Comparison of ENCODE assay signal across 14 cellular contexts in genomic region chr17:50050431-50051032, GRCh38. TPM values are rescaled to one million over a fixed set of nuclear protein-coding genes. Genes with fewer than 3 reads are reported as not detected.
A peak's percentile ranks its signal among the peaks of the same experiment; 100 is the strongest.
DNase-seq lines count a peak whose midpoint lies in the region; ATAC-seq and TF ChIP-seq lines count a peak whose summit lies in the region.
"Had no signal": no experiment of that assay in that cellular context is flagged by ENCODE, and none has a peak within 500 bp of the region (broad histone marks: within the 10 kb centered on the region; RNA-seq: fewer than 3 reads in every experiment).

No MANE protein-coding gene starts in this region.

- TF ChIP-seq CTCF in natural killer cell (IDR thresholded peaks at IDR 0.05): no peak
- TF ChIP-seq CTCF in RWPE2 (IDR thresholded peaks at IDR 0.05; ENCODE audit: poor library complexity, severe bottlenecking): peak; percentile 27
- no peak for TF ChIP-seq CTCF in esophagus squamous epithelium (IDR thresholded peaks at IDR 0.05)

- H3K9me3 Mint-ChIP-seq in natural killer cell treated with Interleukin-12 subunit alpha and Interleukin-12 subunit beta and Interleukin-15 and Interleukin-18, amount 100 ng/mL, for 72 hours: no peaks in the 10 kb centered on the region
- H3K9me3 Mint-ChIP-seq in natural killer cell: no peaks in the 10 kb centered on the region
- H3K9me3 Mint-ChIP-seq: activated T-cell treated with anti-CD3 and anti-CD28 coated beads, Interleukin-2, amount 50 U/mL, for 4 hours had no signal

- 59 to 68% methylated on average over 7 to 12 of the region's 12 CpGs for WGBS in esophagus squamous epithelium, 2 donors

- H3K9me3 ChIP-seq in RWPE2 (ENCODE audit: severe bottlenecking) (no peaks in the 10 kb centered on the region), esophagus squamous epithelium (no peaks in the 10 kb centered on the region)
- H3K9me3 ChIP-seq: thoracic aorta had no signal

- intact Hi-C loops in natural killer cell (cut with micrococcal nuclease) (no loop called here), esophagus squamous epithelium (cut with DNase I) (no loop called here)

- H3K4me1 Mint-ChIP-seq in natural killer cell treated with Interleukin-12 subunit alpha and Interleukin-12 subunit beta and Interleukin-15 and Interleukin-18, amount 100 ng/mL, for 72 hours (ENCODE audit: low read depth in 2 of 2): peaks cover 48 to 50% of the 10 kb centered on the region in 2 donors
- peaks cover 5 to 7% of the 10 kb centered on the region in 2 donors for H3K4me1 Mint-ChIP-seq in natural killer cell

- TF ChIP-seq POLR2A in esophagus squamous epithelium (IDR thresholded peaks at IDR 0.05): no peak

- H3K27me3 Mint-ChIP-seq in natural killer cell treated with Interleukin-12 subunit alpha and Interleukin-12 subunit beta and Interleukin-15 and Interleukin-18, amount 100 ng/mL, for 72 hours: peaks cover 3 to 5% of the 10 kb centered on the region in 2 donors
- peaks cover 6 to 17% of the 10 kb centered on the region in 2 donors for H3K27me3 Mint-ChIP-seq in natural killer cell (ENCODE audit: low read depth in 2 of 2)

- H3K27ac ChIP-seq in RWPE2 (ENCODE audit: poor library complexity, severe bottlenecking) (peak overlapping the region; percentile 100), esophagus squamous epithelium (peak overlapping the region; percentile 32 to 67 (median 60))
- H3K27ac ChIP-seq: parathyroid adenoma, thoracic aorta had no signal

- H3K36me3 ChIP-seq in RWPE2 (ENCODE audit: low read depth) (no peaks in the 10 kb centered on the region), esophagus squamous epithelium (no peaks in the 10 kb centered on the region)
- H3K36me3 ChIP-seq: thoracic aorta had no signal

- peak overlapping the region; percentile 82 to 86 for H3K27ac Mint-ChIP-seq in natural killer cell treated with Interleukin-12 subunit alpha and Interleukin-12 subunit beta and Interleukin-15 and Interleukin-18, amount 100 ng/mL, for 72 hours
- H3K27ac Mint-ChIP-seq in natural killer cell: no peak overlapping the region

- H3K4me3 ChIP-seq in RWPE2 (ENCODE audit: severe bottlenecking): no peak overlapping the region
- no peak overlapping the region for H3K4me3 ChIP-seq in esophagus squamous epithelium
- H3K4me3 ChIP-seq: thoracic aorta had no signal

- H3K36me3 Mint-ChIP-seq in natural killer cell treated with Interleukin-12 subunit alpha and Interleukin-12 subunit beta and Interleukin-15 and Interleukin-18, amount 100 ng/mL, for 72 hours: no peaks in the 10 kb centered on the region
- no peaks in the 10 kb centered on the region for H3K36me3 Mint-ChIP-seq in natural killer cell

- no peak for ATAC-seq in natural killer cell treated with Interleukin-12 subunit alpha and Interleukin-12 subunit beta and Interleukin-15 and Interleukin-18, amount 100 ng/mL, for 72 hours
- ATAC-seq in natural killer cell (no peak), RWPE2 (ENCODE audit: low read depth) (peak; percentile 3; the same call in 2 of the 3 replicates)

- H3K4me3 Mint-ChIP-seq in natural killer cell treated with Interleukin-12 subunit alpha and Interleukin-12 subunit beta and Interleukin-15 and Interleukin-18, amount 100 ng/mL, for 72 hours: peak overlapping the region; percentile 79
- no peak overlapping the region for H3K4me3 Mint-ChIP-seq in natural killer cell
- H3K4me3 Mint-ChIP-seq: activated T-cell treated with anti-CD3 and anti-CD28 coated beads, Interleukin-2, amount 50 U/mL, for 4 hours had no signal

- no peak for DNase-seq in natural killer cell treated with Interleukin-12 subunit alpha and Interleukin-12 subunit beta and Interleukin-15 and Interleukin-18, amount 100 ng/mL, for 72 hours (ENCODE audit: low spot score)
- no peak for DNase-seq in natural killer cell
- DNase-seq in RWPE2 (ENCODE audit: low spot score): no peak
- DNase-seq in esophagus squamous epithelium (lab: John Stamatoyannopoulos, UW): no peak
- DNase-seq in NCI-H1105 treated with DMSO at 0.1 percent for 48 hours (lab: John Stamatoyannopoulos, UW): no peak
- no peak for DNase-seq in stimulated activated CD4-positive, alpha-beta T cell treated with anti-CD3 and anti-CD28 coated beads, Interleukin-4, amount 100 ng/mL, for 24 hours
- no peak for DNase-seq in NCI-H2171 treated with DMSO at 0.1 percent for 48 hours (lab: John Stamatoyannopoulos, UW)
- no peak for DNase-seq in NCI-H1694 treated with DMSO at 0.1 percent for 48 hours (lab: John Stamatoyannopoulos, UW)
- DNase-seq: foreskin melanocyte, NCI-H1105 had no signal

- H3K4me1 ChIP-seq in RWPE2 (ENCODE audit: insufficient read depth, poor library complexity, severe bottlenecking) (peaks cover 81% of the 10 kb centered on the region), esophagus squamous epithelium (peaks cover 23 to 76% (median 63%) of the 10 kb centered on the region in 3 donors)

- H3K27me3 ChIP-seq in RWPE2 (ENCODE audit: insufficient read depth, poor library complexity, severe bottlenecking) (no peaks in the 10 kb centered on the region), esophagus squamous epithelium (no peaks in the 10 kb centered on the region)

RNA-seq across cellular contexts. Expression of gene ITGA3, which starts 5.4 kb away (rescaled TPM):
- 10 to 100 TPM; 13.7 to 13.9 TPM for total RNA-seq in natural killer cell treated with Interleukin-12 subunit alpha and Interleukin-12 subunit beta and Interleukin-15 and Interleukin-18, amount 100 ng/mL, for 72 hours
- total RNA-seq in natural killer cell (1 to 10 TPM in 2 of 3 donors, under 1 TPM in 1; 0.47 to 2.8 (median 1.4) TPM), esophagus squamous epithelium (10 to 100 TPM; 44.4 to 86.3 (median 77.0) TPM)

RNA-seq across cellular contexts. Expression of gene PDK2, which starts 44.6 kb away (rescaled TPM):
- 10 to 100 TPM; 11.8 to 13.7 TPM for total RNA-seq in natural killer cell treated with Interleukin-12 subunit alpha and Interleukin-12 subunit beta and Interleukin-15 and Interleukin-18, amount 100 ng/mL, for 72 hours
- total RNA-seq in natural killer cell (10 to 100 TPM; 23.2 to 32.9 (median 23.6) TPM), esophagus squamous epithelium (10 to 100 TPM in 3 of 4 donors, 1 to 10 TPM in 1; 5.2 to 20.2 (median 12.8) TPM)

RNA-seq across cellular contexts. Expression of gene DLX3, which starts 55.5 kb away (rescaled TPM):
- not detected for total RNA-seq in natural killer cell treated with Interleukin-12 subunit alpha and Interleukin-12 subunit beta and Interleukin-15 and Interleukin-18, amount 100 ng/mL, for 72 hours
- not detected for total RNA-seq in natural killer cell
- 1 to 10 TPM in 3 of 4 donors, under 1 TPM in 1; 0.76 to 2.0 (median 1.4) TPM for total RNA-seq in esophagus squamous epithelium
- total RNA-seq: HT-29 had no signal

Comparison
In these comparisons a context has a peak if more than half of its experiments do, and no peak if none do; other contexts are left out.
1. H3K27ac Mint-ChIP-seq: peak in natural killer cell treated with Interleukin-12 subunit alpha and Interleukin-12 subunit beta and Interleukin-15 and Interleukin-18, amount 100 ng/mL, for 72 hours (2 of 2); none in natural killer cell (0 of 2).